In the genomic region with DNA sequence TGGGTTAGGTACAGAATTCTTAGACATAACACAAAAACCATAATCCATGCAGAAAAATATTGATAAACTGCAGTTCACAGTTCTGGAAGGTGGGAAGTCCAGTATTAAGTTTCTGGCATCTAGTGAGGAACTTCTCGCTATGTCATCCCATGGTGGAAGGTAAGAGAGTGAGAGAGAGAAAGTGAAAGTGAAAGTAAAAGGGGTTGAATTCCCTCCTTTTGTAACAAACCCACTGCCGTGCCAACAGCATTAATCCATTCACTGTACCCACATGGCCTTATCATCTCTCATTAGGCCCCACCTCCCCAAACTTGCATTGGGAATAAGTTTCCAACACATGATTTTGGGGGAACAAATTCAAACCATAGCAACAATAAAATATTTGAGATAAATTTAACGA, we compare ENCODE assay signal across 8 cellular contexts. TPM values are rescaled to one million over a fixed set of nuclear protein-coding genes. Genes with fewer than 3 reads are reported as not detected.
DNase-seq lines count a peak whose midpoint lies in the region; ATAC-seq, FAIRE-seq and TF ChIP-seq lines count a peak whose summit lies in the region.

No MANE protein-coding gene starts in this region.

- no peaks in the 10 kb centered on the region for H3K36me3 ChIP-seq in GM23338 (ENCODE audit: insufficient read depth)
- H3K36me3 ChIP-seq in kidney (ENCODE audit: control insufficient read depth in 1 of 2, insufficient read depth in 2 of 2, low read length in 2 of 2), result no peaks in the 10 kb centered on the region
- peaks cover 4% of the 10 kb centered on the region; the same call in 1 of the 2 replicates for H3K36me3 ChIP-seq in Karpas-422 (ENCODE audit: insufficient read depth, low read length)

- intact Hi-C loops in kidney (cut with DNase I), result no loop called here

- no peak overlapping the region for H3K4me3 ChIP-seq in GM23338
- H3K4me3 ChIP-seq in kidney (ENCODE audit: low read length in 2 of 2), result peak overlapping the region; percentile 71 to 81
- no peak overlapping the region for H3K4me3 ChIP-seq in Karpas-422 (ENCODE audit: low read length)

- in situ Hi-C loops in ACHN (cut with HindIII; ENCODE audit: low pct_ligation_motif_present, low pct_unique_long_range_greater_than_20kb, low sequenced_read_pairs), result no loop called here

- H3K27ac Mint-ChIP-seq in GM23338 (no peak overlapping the region), T-helper 17 cell (peak overlapping the region; percentile 8)

- H3K27me3 Mint-ChIP-seq in GM23338 (ENCODE audit: insufficient read depth, low read depth, poor library complexity) (no peaks in the 10 kb centered on the region), T-helper 17 cell (no peaks in the 10 kb centered on the region)

- ATAC-seq in GM23338, result no peak
- no peak for ATAC-seq in T-helper 17 cell
- no peak for ATAC-seq in HG02885 (IDR thresholded peaks at IDR 0.05; ENCODE audit: poor library complexity, unreplicated experiment)
- no peak for ATAC-seq in GM19452 (IDR thresholded peaks at IDR 0.05; ENCODE audit: unreplicated experiment)

- H3K36me3 Mint-ChIP-seq in GM23338 (ENCODE audit: low read depth) (peaks cover 24% of the 10 kb centered on the region; the same call in 2 of the 3 replicates), T-helper 17 cell (ENCODE audit: low read depth) (no peaks in the 10 kb centered on the region)

- H3K27ac ChIP-seq in GM23338 (ENCODE audit: low read depth) (no peak overlapping the region), kidney (ENCODE audit: low read depth in 2 of 2, low read length in 2 of 2) (no peak overlapping the region), Karpas-422 (ENCODE audit: low read length) (no peak overlapping the region)

- peaks cover 11% of the 10 kb centered on the region; the same call in 1 of the 2 replicates for H3K9me2 ChIP-seq in GM23338 (ENCODE audit: insufficient read depth)
- no peaks in the 10 kb centered on the region for H3K9me2 ChIP-seq in Karpas-422 (replicated peaks; ENCODE audit: insufficient read depth, low read length)

- no peak for FAIRE-seq in kidney (lab: Jason Lieb, UNC)

- H2AFZ ChIP-seq in GM23338, result no peak overlapping the region
- no peak overlapping the region for H2AFZ ChIP-seq in Karpas-422 (ENCODE audit: low read length)

- H3K9me3 ChIP-seq in T-helper 17 cell (ENCODE audit: control insufficient read depth, low read length, poor library complexity, severe bottlenecking), result peaks cover 3% of the 10 kb centered on the region
- no peaks in the 10 kb centered on the region for H3K9me3 ChIP-seq in kidney (ENCODE audit: control insufficient read depth in 1 of 2, low read length in 2 of 2)
- peaks cover 12% of the 10 kb centered on the region for H3K9me3 ChIP-seq in Karpas-422 (ENCODE audit: low read length)

- H3K4me2 ChIP-seq in GM23338 (no peak overlapping the region), Karpas-422 (ENCODE audit: low read depth, low read length, poor library complexity, severe bottlenecking) (no peak overlapping the region)

- H3K4me3 Mint-ChIP-seq in GM23338 (no peak overlapping the region), T-helper 17 cell (peak overlapping the region; percentile 49)

- H3K4me1 Mint-ChIP-seq in GM23338 (no peaks in the 10 kb centered on the region), T-helper 17 cell (peaks cover 8% of the 10 kb centered on the region)

- H3K27me3 ChIP-seq in GM23338 (ENCODE audit: insufficient read depth), result no peaks in the 10 kb centered on the region
- no peaks in the 10 kb centered on the region for H3K27me3 ChIP-seq in Karpas-422 (ENCODE audit: low read length)

- H3K9ac ChIP-seq in kidney (ENCODE audit: low read length in 2 of 2) (peak overlapping the region; percentile 58 to 59), Karpas-422 (ENCODE audit: low read length) (no peak overlapping the region)

- H3K79me2 ChIP-seq in GM23338 (replicated peaks; ENCODE audit: insufficient read depth) (no peaks in the 10 kb centered on the region), Karpas-422 (ENCODE audit: low read length) (no peaks in the 10 kb centered on the region)

- no peaks in the 10 kb centered on the region for H3F3A ChIP-seq in GM23338 (replicated peaks; ENCODE audit: low read depth)

- no peaks in the 10 kb centered on the region for H3K4me1 ChIP-seq in GM23338 (ENCODE audit: insufficient read depth)
- H3K4me1 ChIP-seq in kidney (ENCODE audit: control insufficient read depth in 1 of 2, insufficient read depth in 1 of 2, low read depth in 1 of 2, low read length in 2 of 2), result no peaks in the 10 kb centered on the region
- H3K4me1 ChIP-seq in Karpas-422 (ENCODE audit: low read length), result no peaks in the 10 kb centered on the region

- TF ChIP-seq CTCF in GM23338 (conservative IDR thresholded peaks at IDR 0.05; ENCODE audit: low read depth in 2 of 2) (no peak), kidney (IDR thresholded peaks at IDR 0.05; ENCODE audit: borderline replicate concordance, extremely low read depth, insufficient read depth) (no peak)

- peaks cover 46% of the 10 kb centered on the region for H3K9me3 Mint-ChIP-seq in GM23338

- DNase-seq in ACHN (peak; percentile 28), GM23338 (ENCODE audit: low spot score) (peak; percentile 24), T-helper 17 cell (no peak), kidney (no peak), NK-92 (lab: John Stamatoyannopoulos, UW; ENCODE audit: unreplicated experiment) (no peak), Karpas-422 (no peak)

- no peaks in the 10 kb centered on the region for H4K20me1 ChIP-seq in GM23338 (replicated peaks; ENCODE audit: insufficient read depth)
- H4K20me1 ChIP-seq in Karpas-422 (ENCODE audit: insufficient read depth, low read depth, low read length), result no peaks in the 10 kb centered on the region

TF ChIP-seq in GM23338, 12 proteins besides CTCF, POLR2A, EP300 and RAD21 (continues in another document):
- TF ChIP-seq REST (IDR thresholded peaks at IDR 0.05; ENCODE audit: unreplicated experiment), result no peak
- no peak for TF ChIP-seq ZNF114 (CRISPR knock-in tag; IDR thresholded peaks at IDR 0.05)

RNA-seq across cellular contexts. Expression of gene ZNF485, which starts 17.1 kb away (rescaled TPM):
- 7.8 and 11.7 TPM in 2 replicates for total RNA-seq in GM23338 (2014; rRNA removed; shearing (Covaris generic))
- 5.3 and 5.7 TPM in 2 replicates for polyA plus RNA-seq in GM23338 (2016; fragmentation: Nextera tagmentation; extraction: Ambion mirVana)
- 1 to 10 TPM; 2.4 to 2.9 TPM for total RNA-seq in T-helper 17 cell
- 4.9 TPM for total RNA-seq in kidney
- 1.8 TPM for polyA plus RNA-seq in kidney (ENCODE audit: insufficient read depth, low read depth, low replicate concordance)
- 7.5 and 12.7 TPM in 2 replicates for total RNA-seq in Karpas-422 (2014; rRNA removed; shearing (Covaris generic); ENCODE audit: low replicate concordance)

RNA-seq across cellular contexts. Expression of gene ZNF32, which starts 25.3 kb away (rescaled TPM):
- total RNA-seq in GM23338 (2014; rRNA removed; shearing (Covaris generic)), result 15.8 and 24.6 TPM in 2 replicates
- 26.1 and 26.7 TPM in 2 replicates for polyA plus RNA-seq in GM23338 (2016; fragmentation: Nextera tagmentation; extraction: Ambion mirVana)
- total RNA-seq in T-helper 17 cell, result 10 to 100 TPM; 19.0 to 19.2 TPM
- 35.0 TPM for total RNA-seq in kidney
- 73.7 TPM for polyA plus RNA-seq in kidney (ENCODE audit: insufficient read depth, low read depth, low replicate concordance)
- 30.3 and 34.7 TPM in 2 replicates for total RNA-seq in Karpas-422 (2014; rRNA removed; shearing (Covaris generic); ENCODE audit: low replicate concordance)

RNA-seq across cellular contexts. Expression of gene ZNF239, which starts 48.9 kb away (rescaled TPM):
- 11.3 and 13.8 TPM in 2 replicates for total RNA-seq in GM23338 (2014; rRNA removed; shearing (Covaris generic))
- polyA plus RNA-seq in GM23338 (2016; fragmentation: Nextera tagmentation; extraction: Ambion mirVana), result 5.4 and 6.7 TPM in 2 replicates
- 1 to 10 TPM in 1 of 2 donors, under 1 TPM in 1; 0.96 to 1.1 TPM for total RNA-seq in T-helper 17 cell
- 4.7 TPM for total RNA-seq in kidney
- polyA plus RNA-seq in kidney (ENCODE audit: insufficient read depth, low read depth, low replicate concordance), result 4.5 TPM
- total RNA-seq in Karpas-422 (2014; rRNA removed; shearing (Covaris generic); ENCODE audit: low replicate concordance), result 4.7 and 11.9 TPM in 2 replicates

Comparison
In these comparisons a context has a peak if more than half of its experiments do, and no peak if none do; other contexts are left out.
1. DNase-seq: peak in ACHN (single experiment) and GM23338 (single experiment); none in T-helper 17 cell (0 of 3), kidney (single experiment), NK-92 (single experiment) and Karpas-422 (single experiment).
2. H3K4me3 ChIP-seq: peak in kidney (2 of 2); none in GM23338 (single experiment) and Karpas-422 (single experiment).